7 cellular contexts compared by ENCODE assay signal in the genomic region with DNA sequence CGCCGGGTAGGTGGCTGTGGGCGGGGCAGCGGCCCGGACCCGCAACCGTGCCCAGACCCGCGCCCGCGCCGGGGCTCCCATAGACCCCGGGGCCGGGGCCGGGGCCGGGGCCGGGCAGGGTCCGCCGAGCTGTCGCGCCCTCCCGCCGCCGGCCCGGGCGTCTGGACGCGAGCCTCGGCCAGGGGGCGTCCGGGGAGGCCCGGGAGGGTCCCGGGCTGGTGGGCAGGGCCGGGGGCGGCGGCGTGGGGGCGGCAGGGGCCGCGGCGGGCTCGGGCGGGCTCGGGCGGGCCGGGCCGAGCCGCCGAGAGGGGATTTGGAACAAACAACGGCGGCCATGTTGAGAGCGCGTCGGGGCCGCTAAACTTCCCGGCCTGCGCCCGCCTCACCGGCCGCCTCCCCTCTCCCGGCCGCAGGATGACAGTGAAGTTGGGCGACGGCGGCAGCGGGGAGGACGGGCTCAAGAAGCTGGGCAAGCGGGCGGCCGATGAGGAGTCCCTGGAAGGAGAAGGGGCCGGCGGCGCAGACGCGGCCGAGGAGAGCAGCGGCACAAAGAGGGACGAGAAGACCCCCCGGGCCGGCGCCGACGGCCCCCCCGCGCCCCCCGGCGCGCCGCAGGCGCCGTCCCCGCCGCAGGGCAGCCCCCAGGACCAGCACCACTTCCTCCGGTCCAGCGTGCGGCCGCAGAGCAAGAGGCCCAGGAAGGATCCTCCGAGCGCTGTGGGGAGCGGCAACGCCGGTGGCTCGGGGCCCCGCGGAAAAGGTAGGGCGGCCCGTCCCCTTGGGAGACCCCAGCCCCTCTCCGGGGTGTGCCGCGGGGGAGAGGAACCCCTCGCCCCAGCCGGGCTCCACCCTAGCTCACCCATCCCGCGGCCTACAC. TPM values are rescaled to one million over a fixed set of nuclear protein-coding genes. Genes with fewer than 3 reads are reported as not detected.
DNase-seq lines count a peak whose midpoint lies in the region; ATAC-seq, FAIRE-seq and TF ChIP-seq lines count a peak whose summit lies in the region.

No MANE protein-coding gene starts in this region.

- no peaks in the 10 kb centered on the region for H3K9me3 ChIP-seq in OCI-LY3 (ENCODE audit: insufficient read depth, low read length)

- peaks cover 6% of the 10 kb centered on the region for H3K27me3 Mint-ChIP-seq in stimulated activated naive CD8-positive, alpha-beta T cell treated with anti-CD3 and anti-CD28 coated beads, Interleukin-15, Interleukin-2, amounts not matched to agents 100 ng/mL and 50 ng/mL, for 24 hours

- TF ChIP-seq CTCF in OCI-LY3 (IDR thresholded peaks at IDR 0.05; ENCODE audit: low read depth, low read length) (no peak), brain microvascular endothelial cell (IDR thresholded peaks at IDR 0.05; ENCODE audit: low read depth, low read length, missing control alignments) (no peak)

- in situ Hi-C loops in brain microvascular endothelial cell (cut with HindIII; ENCODE audit: low pct_ligation_motif_present, low sequenced_read_pairs), result no loop called here

- no peak overlapping the region for H3K27ac Mint-ChIP-seq in stimulated activated naive CD8-positive, alpha-beta T cell treated with anti-CD3 and anti-CD28 coated beads, Interleukin-15, Interleukin-2, amounts not matched to agents 100 ng/mL and 50 ng/mL, for 24 hours

- no peak for TF ChIP-seq POLR2A in GM12891 (IDR thresholded peaks at IDR 0.05; ENCODE audit: low read depth, low read length)

- peaks cover 23% of the 10 kb centered on the region for H3K4me1 ChIP-seq in OCI-LY3 (ENCODE audit: low read length)

- H4K20me1 ChIP-seq in OCI-LY3 (ENCODE audit: insufficient read depth, low read length), result no peaks in the 10 kb centered on the region

- ATAC-seq in GM19328 (IDR thresholded peaks at IDR 0.05; ENCODE audit: unreplicated experiment), result no peak

- H3K27me3 ChIP-seq in OCI-LY3 (ENCODE audit: low read depth, low read length) (no peaks in the 10 kb centered on the region), brain microvascular endothelial cell (replicated peaks) (no peaks in the 10 kb centered on the region)

- peaks cover 42% of the 10 kb centered on the region for H3K4me1 Mint-ChIP-seq in stimulated activated naive CD8-positive, alpha-beta T cell treated with anti-CD3 and anti-CD28 coated beads, Interleukin-15, Interleukin-2, amounts not matched to agents 100 ng/mL and 50 ng/mL, for 24 hours (ENCODE audit: low read depth)

- no peaks in the 10 kb centered on the region for H3K9me3 Mint-ChIP-seq in stimulated activated naive CD8-positive, alpha-beta T cell treated with anti-CD3 and anti-CD28 coated beads, Interleukin-15, Interleukin-2, amounts not matched to agents 100 ng/mL and 50 ng/mL, for 24 hours

- H3K27ac ChIP-seq in OCI-LY3 (ENCODE audit: low read length), result peak overlapping the region; percentile 16; the same call in 1 of the 2 replicates
- peak overlapping the region; percentile 63 for H3K27ac ChIP-seq in brain microvascular endothelial cell

- H3K4me2 ChIP-seq in OCI-LY3 (ENCODE audit: low read length), result peak overlapping the region; percentile 94

- peaks cover 67% of the 10 kb centered on the region for H3K79me2 ChIP-seq in OCI-LY3 (ENCODE audit: low read length)

- H2AFZ ChIP-seq in OCI-LY3 (ENCODE audit: low read depth, low read length), result no peak overlapping the region

- H3K36me3 ChIP-seq in OCI-LY3 (replicated peaks; ENCODE audit: low read depth, low read length) (peaks cover 14% of the 10 kb centered on the region), brain microvascular endothelial cell (replicated peaks) (peaks cover 16% of the 10 kb centered on the region)

- DNase-seq in GM12891 (ENCODE audit: insufficient read length, low spot score), result peak; percentile 63
- DNase-seq in brain microvascular endothelial cell, result no peak
- peak; percentile 0 for DNase-seq in kidney glomerular epithelial cell (lab: John Stamatoyannopoulos, UW)
- no peak for DNase-seq in LoVo (ENCODE audit: low spot score)

- H3K36me3 Mint-ChIP-seq in stimulated activated naive CD8-positive, alpha-beta T cell treated with anti-CD3 and anti-CD28 coated beads, Interleukin-15, Interleukin-2, amounts not matched to agents 100 ng/mL and 50 ng/mL, for 24 hours (ENCODE audit: low read depth), result peaks cover 35% of the 10 kb centered on the region

- H3K9ac ChIP-seq in OCI-LY3 (ENCODE audit: low read length), result peak overlapping the region; percentile 85

- peak overlapping the region; percentile 78 for H3K4me3 Mint-ChIP-seq in stimulated activated naive CD8-positive, alpha-beta T cell treated with anti-CD3 and anti-CD28 coated beads, Interleukin-15, Interleukin-2, amounts not matched to agents 100 ng/mL and 50 ng/mL, for 24 hours

- FAIRE-seq in GM12891 (lab: Jason Lieb, UNC), result no peak

- H3K4me3 ChIP-seq in OCI-LY3 (ENCODE audit: low read length), result peak overlapping the region; percentile 90
- H3K4me3 ChIP-seq in brain microvascular endothelial cell (ENCODE audit: low read depth, low read length), result peak overlapping the region; percentile 84

TF ChIP-seq in GM12891, 5 proteins besides CTCF, POLR2A, EP300 and RAD21:
- TF ChIP-seq POU2F2 (IDR thresholded peaks at IDR 0.05; ENCODE audit: low read depth, low read length) (no peak), PAX5 (IDR thresholded peaks at IDR 0.05; ENCODE audit: insufficient read depth, low read length, severe bottlenecking) (no peak), TAF1 (IDR thresholded peaks at IDR 0.05; ENCODE audit: low read depth, low read length) (no peak), POLR2AphosphoS5 (IDR thresholded peaks at IDR 0.05; ENCODE audit: low read depth, low read length) (no peak), SPI1 (IDR thresholded peaks at IDR 0.05; ENCODE audit: low read depth, low read length) (no peak)

RNA-seq across cellular contexts. Expression of a gene that starts 2.3 kb away (rescaled TPM):
- 3.7 TPM for polyA plus RNA-seq in GM12891 (2012; ENCODE audit: low read depth, missing spikeins)

RNA-seq across cellular contexts. Expression of a gene that starts 2.6 kb away (rescaled TPM):
- polyA plus RNA-seq in GM12891 (2012; ENCODE audit: low read depth, missing spikeins), result 3.2 TPM

Comparison
In these comparisons a context has a peak if more than half of its experiments do, and no peak if none do; other contexts are left out.
1. DNase-seq: peak in GM12891 (single experiment) and kidney glomerular epithelial cell (single experiment); none in brain microvascular endothelial cell (single experiment) and LoVo (single experiment).